23 cellular contexts compared by ENCODE assay signal in genomic region chr19:3851254-3852176, GRCh38. TPM values are rescaled to one million over a fixed set of nuclear protein-coding genes. Genes with fewer than 3 reads are reported as not detected.
A peak's percentile ranks its signal among the peaks of the same experiment; 100 is the strongest.
DNase-seq lines count a peak whose midpoint lies in the region; ATAC-seq, FAIRE-seq and TF ChIP-seq lines count a peak whose summit lies in the region.
"Had no signal": no experiment of that assay in that cellular context is flagged by ENCODE, and none has a peak within 500 bp of the region (broad histone marks: within the 10 kb centered on the region; RNA-seq: fewer than 3 reads in every experiment).

No MANE protein-coding gene starts in this region.

- H4K20me1 ChIP-seq in mammary epithelial cell (ENCODE audit: insufficient read depth, low read length) (peaks cover 2% of the 10 kb centered on the region), K562 (replicated peaks; ENCODE audit: control insufficient read depth, insufficient read depth, low read length) (no peaks in the 10 kb centered on the region; the same call in 1 of the 2 replicates)

- peak; percentile 8 for DNase-seq in mammary epithelial cell
- no peak for DNase-seq in breast epithelium (ENCODE audit: low spot score in 2 of 2)
- DNase-seq in MV-4-11 (lab: John Stamatoyannopoulos, UW): peak; percentile 53
- DNase-seq in K562 (ENCODE audit: extremely low read depth in 1 of 4, low spot score in 3 of 4): no peak
- no peak for DNase-seq in DMS53 treated with DMSO at 0.1 percent for 48 hours (lab: John Stamatoyannopoulos, UW; ENCODE audit: unreplicated experiment)
- DNase-seq in AG08396 (ENCODE audit: low spot score): no peak
- no peak for DNase-seq in SHP77 (lab: John Stamatoyannopoulos, UW)
- no peak for DNase-seq in HFFc6
- DNase-seq: 8988T; activated CD4-positive, alpha-beta memory T cell treated with anti-CD3 and anti-CD28 coated beads for 36 hours; activated CD4-positive, CD25-positive, alpha-beta regulatory T cell; activated naive CD8-positive, alpha-beta T cell treated with anti-CD3 and anti-CD28 coated beads, Interleukin-2, amount 10 ng/mL, durations not matched to agents 7 days and 5 days; effector memory CD8-positive, alpha-beta T cell; esophagus squamous epithelium; glutamatergic neuron; NCI-H1436; NCI-H524; occipital lobe; stomach had no signal

- BruUV-seq in mammary epithelial cell (replicated peaks; lab: Mats Ljungman, UMichigan) (no TSS peak), K562 (replicated peaks; lab: Mats Ljungman, UMichigan) (no TSS peak)

- no peak for TF ChIP-seq POLR2A in breast epithelium (IDR thresholded peaks at IDR 0.05)
- no peak for TF ChIP-seq POLR2A in K562 (conservative IDR thresholded peaks at IDR 0.05)

- H3K27me3 ChIP-seq in mammary epithelial cell (ENCODE audit: insufficient read depth, low read length) (peaks cover 22% of the 10 kb centered on the region), breast epithelium (no peaks in the 10 kb centered on the region), K562 (ENCODE audit: control insufficient read depth in 2 of 2, insufficient read depth in 2 of 2, low read length in 2 of 2) (peaks cover 0 to 6% of the 10 kb centered on the region in 2 experiments; a peak in 1 of 5 replicates)
- H3K27me3 ChIP-seq: brain microvascular endothelial cell, stomach had no signal

- no peak overlapping the region for H2AFZ ChIP-seq in mammary epithelial cell (ENCODE audit: low read depth, low read length)
- H2AFZ ChIP-seq in K562 (ENCODE audit: low read depth, low read length): peak overlapping the region; percentile 35

- no peaks in the 10 kb centered on the region for H3K4me1 Mint-ChIP-seq in HFFc6 (ENCODE audit: low read depth)
- H3K4me1 Mint-ChIP-seq: activated naive CD8-positive, alpha-beta T cell treated with anti-CD3 and anti-CD28 coated beads, Interleukin-2, amount 10 ng/mL, durations not matched to agents 7 days and 5 days had no signal

- TF ChIP-seq CTCF in mammary epithelial cell (conservative IDR thresholded peaks at IDR 0.05 in 1 of 2, IDR thresholded peaks at IDR 0.05 in 1 of 2; ENCODE audit: extremely low read depth in 1 of 2, insufficient read depth in 1 of 2, low read depth in 1 of 2, low read length in 2 of 2) (no peak), breast epithelium (IDR thresholded peaks at IDR 0.05) (no peak), K562 (IDR thresholded peaks at IDR 0.05 in 2 of 3, conservative IDR thresholded peaks at IDR 0.05 in 1 of 3; ENCODE audit: insufficient read depth in 2 of 3, low read depth in 1 of 3, low read length in 3 of 3) (no peak), HFFc6 (IDR thresholded peaks at IDR 0.05) (no peak)

- no peak for FAIRE-seq in K562 (lab: Jason Lieb, UNC)
- FAIRE-seq: colon had no signal

- no peak overlapping the region for H3K4me3 Mint-ChIP-seq in HFFc6
- H3K4me3 Mint-ChIP-seq: activated CD4-positive, alpha-beta memory T cell treated with anti-CD3 and anti-CD28 coated beads for 36 hours; activated naive CD8-positive, alpha-beta T cell treated with anti-CD3 and anti-CD28 coated beads, Interleukin-2, amount 10 ng/mL, durations not matched to agents 7 days and 5 days; effector memory CD8-positive, alpha-beta T cell had no signal

- H3K9ac ChIP-seq in mammary epithelial cell (ENCODE audit: insufficient read depth, low read length): no peak overlapping the region
- peak overlapping the region in 1 of 2 experiments; percentile 43; a peak in 2 of 4 replicates for H3K9ac ChIP-seq in K562 (ENCODE audit: insufficient read depth in 1 of 2, low read depth in 2 of 2, low read length in 2 of 2)

- in situ Hi-C loops in mammary epithelial cell (cut with MboI; ENCODE audit: low sequenced_read_pairs in 2 of 2): no loop called here
- in situ Hi-C loops in K562 (cut with MboI): no loop called here

- H3K36me3 ChIP-seq in mammary epithelial cell (ENCODE audit: insufficient read depth, low read length) (no peaks in the 10 kb centered on the region), breast epithelium (no peaks in the 10 kb centered on the region), K562 (ENCODE audit: control insufficient read depth, insufficient read depth, low read length) (no peaks in the 10 kb centered on the region)
- H3K36me3 ChIP-seq: brain microvascular endothelial cell, esophagus squamous epithelium, stomach, tibial nerve had no signal

- no peak for TF ChIP-seq EP300 in K562 (IDR thresholded peaks at IDR 0.05; ENCODE audit: low read length)

- H3K79me2 ChIP-seq in mammary epithelial cell (ENCODE audit: insufficient read depth, low read length) (no peaks in the 10 kb centered on the region), K562 (ENCODE audit: control insufficient read depth, insufficient read depth, low read length) (no peaks in the 10 kb centered on the region)

- 91% methylated on average over 9 of the region's 11 CpGs for WGBS in mammary epithelial cell (ENCODE audit: low coverage, missing lambda C conversion rate)
- WGBS in K562 (ENCODE audit: insufficient coverage, low coverage, missing lambda C conversion rate): 49% methylated on average over 11 of the region's 11 CpGs

- TF ChIP-seq RAD21 in K562 (CRISPR knock-in tag; conservative IDR thresholded peaks at IDR 0.05 in 1 of 2, IDR thresholded peaks at IDR 0.05 in 1 of 2): no peak

- peaks cover 33% of the 10 kb centered on the region for H3K27me3 Mint-ChIP-seq in HFFc6 (ENCODE audit: insufficient read depth)
- H3K27me3 Mint-ChIP-seq: activated CD4-positive, alpha-beta memory T cell treated with anti-CD3 and anti-CD28 coated beads for 36 hours; activated naive CD8-positive, alpha-beta T cell treated with anti-CD3 and anti-CD28 coated beads, Interleukin-2, amount 10 ng/mL, durations not matched to agents 7 days and 5 days; effector memory CD8-positive, alpha-beta T cell had no signal

- H3K4me3 ChIP-seq in mammary epithelial cell (replicated peaks in 1 of 3; ENCODE audit: insufficient read depth in 1 of 3, low read depth in 2 of 3, low read length in 3 of 3) (no peak overlapping the region), breast epithelium (no peak overlapping the region), K562 (no peak overlapping the region)
- H3K4me3 ChIP-seq: esophagus squamous epithelium, stomach, tibial nerve had no signal

- CTCF ChIA-PET in mammary epithelial cell (lab: Charles Lee; ENCODE audit: low non-redundant PET): no interaction called here
- CTCF ChIA-PET in K562 (lab: Yijun Ruan, JAX; ENCODE audit: low intra/inter-chr PET ratio): interaction anchor here (0.5 to 1.2 kb wide), 3 partner anchors 67 to 353 kb away, joined by 3 to 6 read pairs (median 3); partner anchors contain the start of gene PIAS4

- intact Hi-C loops in mammary epithelial cell (cut with micrococcal nuclease) (loop anchor here (1.0 to 5.0 kb wide), 5 partner anchors 118 to 353 kb away; no protein-coding TSS in a partner anchor), breast epithelium (cut with DNase I; ENCODE audit: low total_unique reads) (no loop called here), K562 (cut with micrococcal nuclease) (loop anchor here (1.0 to 2.0 kb wide), 2 partner anchors 135 to 353 kb away; no protein-coding TSS in a partner anchor)

- H3K9me3 ChIP-seq in mammary epithelial cell (replicated peaks; ENCODE audit: insufficient read depth, low read length) (peaks cover 10% of the 10 kb centered on the region), breast epithelium (peaks cover 16 to 28% of the 10 kb centered on the region in 2 donors), K562 (replicated peaks; ENCODE audit: control insufficient read depth, insufficient read depth, low read depth, low read length) (no peaks in the 10 kb centered on the region)

- H3K4me1 ChIP-seq in mammary epithelial cell (ENCODE audit: insufficient read depth, low read length) (no peaks in the 10 kb centered on the region), breast epithelium (no peaks in the 10 kb centered on the region), K562 (replicated peaks in 1 of 2; ENCODE audit: control insufficient read depth in 2 of 2, insufficient read depth in 2 of 2, low read length in 2 of 2) (peaks cover 18 to 42% of the 10 kb centered on the region in 2 experiments; a peak in 4 of 5 replicates)
- H3K4me1 ChIP-seq: esophagus squamous epithelium, stomach, tibial nerve had no signal

- dilution Hi-C loops in mammary epithelial cell (cut with HindIII; ENCODE audit: low sequenced_read_pairs): loop anchor here (5.0 kb wide), 2 partner anchors 131 to 351 kb away; no protein-coding TSS in a partner anchor

- POLR2A ChIA-PET in K562 (lab: Yijun Ruan, JAX): interaction anchor here (0.9 to 1.4 kb wide), 3 partner anchors 13 to 124 kb away, joined by 3 to 5 read pairs (median 3); no protein-coding TSS in a partner anchor

- H3K9me3 Mint-ChIP-seq in HFFc6: peaks cover 25% of the 10 kb centered on the region
- H3K9me3 Mint-ChIP-seq: effector memory CD8-positive, alpha-beta T cell had no signal

- no peak overlapping the region for H3K27ac Mint-ChIP-seq in HFFc6
- H3K27ac Mint-ChIP-seq: activated CD4-positive, alpha-beta memory T cell treated with anti-CD3 and anti-CD28 coated beads for 36 hours; activated naive CD8-positive, alpha-beta T cell treated with anti-CD3 and anti-CD28 coated beads, Interleukin-2, amount 10 ng/mL, durations not matched to agents 7 days and 5 days; effector memory CD8-positive, alpha-beta T cell had no signal

- H3K4me2 ChIP-seq in mammary epithelial cell (ENCODE audit: insufficient read depth, low read depth, low read length) (no peak overlapping the region), K562 (ENCODE audit: insufficient read depth, low read length) (no peak overlapping the region)

- no peaks in the 10 kb centered on the region for H3K9me1 ChIP-seq in K562 (ENCODE audit: control insufficient read depth, insufficient read depth, low read length)

- ATAC-seq in K562: no peak
- ATAC-seq: effector memory CD8-positive, alpha-beta T cell had no signal

- H3K36me3 Mint-ChIP-seq in HFFc6 (ENCODE audit: low read depth): peaks cover 13% of the 10 kb centered on the region

- no peak overlapping the region for H3K27ac ChIP-seq in mammary epithelial cell (ENCODE audit: insufficient read depth, low read depth, low read length)
- no peak overlapping the region for H3K27ac ChIP-seq in breast epithelium
- H3K27ac ChIP-seq in K562 (ENCODE audit: extremely low read depth, low read depth, low read length): peak overlapping the region; percentile 14; the same call in 1 of the 3 replicates
- H3K27ac ChIP-seq: brain microvascular endothelial cell, esophagus squamous epithelium, stomach, tibial nerve had no signal

RNA-seq across cellular contexts. Expression of gene ZFR2, which starts 17.3 kb away (rescaled TPM):
- total RNA-seq in mammary epithelial cell (not detected), breast epithelium (under 1 TPM in 1 of 3 donors, not detected in 2; 0.98 TPM), K562 (2014; rRNA removed) (0.33 and 0.59 TPM in 2 replicates), K562 (2014; rRNA removed; fragmentation: Illumina TruSeq; extraction: Trizol) (not detected in 2 replicates), K562 (2015; rRNA removed; fragmentation: Illumina TruSeq; extraction: Trizol) (not detected in 2 replicates), K562 (2021) (not detected in 2 replicates)
- polyA plus RNA-seq in mammary epithelial cell (not detected), K562 (2011; rRNA removed) (0.03 and 0.04 TPM in 2 replicates), K562 (2014; fragmentation: Illumina TruSeq; extraction: Trizol) (not detected in 2 replicates), K562 (2014; fragmentation: Nextera tagmentation; extraction: Ambion mirVana) (under 1 TPM in 1 of 2 experiments, not detected in 1; 0.07 TPM), K562 (2014; rRNA removed) (not detected in 2 replicates)
- not detected for polyA minus RNA-seq in mammary epithelial cell
- total RNA-seq in K562 (2011; cell fraction: chromatin; rRNA removed; ENCODE audit: low replicate concordance): 0.09 and 0.14 TPM in 2 replicates
- 0.26 TPM in 1 of 2 replicates, not detected in the other for total RNA-seq in K562 (2011; cell fraction: nucleolus; rRNA removed)
- total RNA-seq in K562 (2011; cell fraction: nucleoplasm; rRNA removed): 0.38 TPM in 1 of 2 replicates, not detected in the other
- polyA plus RNA-seq in K562 (2011; cell fraction: cytosol; rRNA removed): 0.19 and 0.22 TPM in 2 replicates
- 0.08 and 0.21 TPM in 2 replicates for polyA plus RNA-seq in K562 (2011; cell fraction: nucleus; rRNA removed)
- 0.04 and 0.17 TPM in 2 replicates for polyA plus RNA-seq in K562 (2012)
- polyA minus RNA-seq in K562 (2011; rRNA and poly(A)+ RNA removed): not detected in 2 replicates
- polyA minus RNA-seq in K562 (2011; cell fraction: cytosol; rRNA and poly(A)+ RNA removed): not detected in 2 replicates
- polyA minus RNA-seq in K562 (2011; cell fraction: nucleus; rRNA and poly(A)+ RNA removed): 0.13 TPM in 1 of 2 replicates, not detected in the other
- total RNA-seq in HFFc6 (2021; fragmentation: NEBNext Ultra II Directional; extraction: Animal tissue kit (Norgen Biotek cat#: 25700)): not detected
- total RNA-seq: esophagus squamous epithelium, tibial nerve had no signal

RNA-seq across cellular contexts. Expression of gene ATCAY, which starts 29.0 kb away (rescaled TPM):
- total RNA-seq in mammary epithelial cell (not detected), breast epithelium (under 1 TPM in 1 of 3 donors, not detected in 2; 0.73 TPM), K562 (2014; rRNA removed) (not detected in 2 replicates), K562 (2014; rRNA removed; fragmentation: Illumina TruSeq; extraction: Trizol) (not detected in 2 replicates), K562 (2015; rRNA removed; fragmentation: Illumina TruSeq; extraction: Trizol) (not detected in 2 replicates), K562 (2021) (0.07 TPM in 1 of 2 replicates, not detected in the other)
- polyA plus RNA-seq in mammary epithelial cell (not detected), K562 (2011; rRNA removed) (not detected in 2 replicates), K562 (2014; fragmentation: Illumina TruSeq; extraction: Trizol) (not detected in 2 replicates), K562 (2014; fragmentation: Nextera tagmentation; extraction: Ambion mirVana) (not detected), K562 (2014; rRNA removed) (not detected in 2 replicates)
- polyA minus RNA-seq in mammary epithelial cell: not detected
- not detected in 2 replicates for total RNA-seq in K562 (2011; cell fraction: chromatin; rRNA removed; ENCODE audit: low replicate concordance)
- not detected in 2 replicates for total RNA-seq in K562 (2011; cell fraction: nucleolus; rRNA removed)
- 0.08 TPM in 1 of 2 replicates, not detected in the other for total RNA-seq in K562 (2011; cell fraction: nucleoplasm; rRNA removed)
- polyA plus RNA-seq in K562 (2011; cell fraction: cytosol; rRNA removed): 0.04 TPM in 1 of 2 replicates, not detected in the other
- not detected in 2 replicates for polyA plus RNA-seq in K562 (2011; cell fraction: nucleus; rRNA removed)
- not detected in 2 replicates for polyA plus RNA-seq in K562 (2012)
- not detected in 2 replicates for polyA minus RNA-seq in K562 (2011; rRNA and poly(A)+ RNA removed)
- not detected in 2 replicates for polyA minus RNA-seq in K562 (2011; cell fraction: cytosol; rRNA and poly(A)+ RNA removed)
- not detected in 2 replicates for polyA minus RNA-seq in K562 (2011; cell fraction: nucleus; rRNA and poly(A)+ RNA removed)
- not detected for total RNA-seq in HFFc6 (2021; fragmentation: NEBNext Ultra II Directional; extraction: Animal tissue kit (Norgen Biotek cat#: 25700))
- total RNA-seq: activated CD4-positive, alpha-beta memory T cell treated with anti-CD3 and anti-CD28 coated beads for 36 hours; activated naive CD8-positive, alpha-beta T cell treated with anti-CD3 and anti-CD28 coated beads, Interleukin-2, amount 10 ng/mL, durations not matched to agents 7 days and 5 days; esophagus squamous epithelium; tibial nerve had no signal
- polyA plus RNA-seq: BJ had no signal

Comparison
In these comparisons a context has a peak if more than half of its experiments do, and no peak if none do; other contexts are left out.
1. DNase-seq: peak in mammary epithelial cell (single experiment) and MV-4-11 (single experiment); none in breast epithelium (0 of 2), K562 (0 of 4), DMS53 treated with DMSO at 0.1 percent for 48 hours (single experiment), AG08396 (single experiment), SHP77 (0 of 2) and HFFc6 (single experiment).